Comparison of ENCODE assay signal across 1 cellular context in the genomic region with DNA sequence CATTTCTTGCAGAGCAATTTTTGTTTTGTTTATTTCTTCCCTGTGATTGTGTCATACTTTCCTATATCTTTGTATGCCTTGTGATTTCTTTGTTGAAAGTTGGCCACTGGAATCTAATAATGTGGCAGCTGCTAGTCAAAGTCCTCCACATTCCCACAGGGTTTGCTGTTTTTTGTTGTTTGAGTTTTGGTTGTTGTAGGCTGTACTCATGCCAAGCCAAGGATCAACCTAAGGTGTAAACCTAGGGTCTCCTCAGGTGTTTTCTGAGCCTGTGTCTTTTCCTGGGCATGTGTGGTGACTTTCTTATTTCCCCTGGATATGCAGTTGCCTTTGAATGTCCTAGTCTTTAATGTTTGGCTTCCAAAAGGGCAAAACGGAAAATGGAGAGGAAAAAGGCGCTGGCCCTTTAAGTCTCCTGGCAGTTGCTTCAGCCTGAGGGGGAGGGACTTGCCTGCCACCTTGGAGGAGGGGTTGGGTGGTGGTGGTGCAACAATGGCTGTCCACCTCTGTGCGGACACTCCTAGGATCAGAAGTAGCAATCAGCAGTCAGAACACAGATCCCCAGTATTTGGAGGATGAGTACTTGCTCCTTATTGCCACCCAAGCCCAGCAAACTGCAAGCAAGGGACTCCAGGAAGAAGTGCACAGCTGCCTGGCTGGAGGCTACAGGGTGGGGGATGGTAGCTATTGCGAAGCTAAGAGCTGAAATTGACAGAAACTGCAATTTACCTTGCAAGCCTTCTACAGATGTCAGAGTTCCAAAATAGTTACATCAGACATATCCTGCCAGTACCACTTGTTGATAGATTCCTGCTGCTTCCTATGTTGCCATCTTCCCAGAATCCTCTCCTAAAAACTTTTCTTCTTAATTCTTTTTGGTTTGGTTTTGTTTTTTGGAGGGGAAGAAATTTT.
TF ChIP-seq lines count a peak whose summit lies in the region.

No MANE protein-coding gene starts in this region.

TF ChIP-seq in WTC11, 78 proteins besides CTCF, POLR2A, EP300 and RAD21 (continued from another document):
- TF ChIP-seq, protein P1, sequence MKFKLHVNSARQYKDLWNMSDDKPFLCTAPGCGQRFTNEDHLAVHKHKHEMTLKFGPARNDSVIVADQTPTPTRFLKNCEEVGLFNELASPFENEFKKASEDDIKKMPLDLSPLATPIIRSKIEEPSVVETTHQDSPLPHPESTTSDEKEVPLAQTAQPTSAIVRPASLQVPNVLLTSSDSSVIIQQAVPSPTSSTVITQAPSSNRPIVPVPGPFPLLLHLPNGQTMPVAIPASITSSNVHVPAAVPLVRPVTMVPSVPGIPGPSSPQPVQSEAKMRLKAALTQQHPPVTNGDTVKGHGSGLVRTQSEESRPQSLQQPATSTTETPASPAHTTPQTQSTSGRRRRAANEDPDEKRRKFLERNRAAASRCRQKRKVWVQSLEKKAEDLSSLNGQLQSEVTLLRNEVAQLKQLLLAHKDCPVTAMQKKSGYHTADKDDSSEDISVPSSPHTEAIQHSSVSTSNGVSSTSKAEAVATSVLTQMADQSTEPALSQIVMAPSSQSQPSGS (CRISPR knock-in tag; IDR thresholded peaks at IDR 0.05; ENCODE audit: borderline replicate concordance, low read depth) = no peak
- TF ChIP-seq, protein P2, sequence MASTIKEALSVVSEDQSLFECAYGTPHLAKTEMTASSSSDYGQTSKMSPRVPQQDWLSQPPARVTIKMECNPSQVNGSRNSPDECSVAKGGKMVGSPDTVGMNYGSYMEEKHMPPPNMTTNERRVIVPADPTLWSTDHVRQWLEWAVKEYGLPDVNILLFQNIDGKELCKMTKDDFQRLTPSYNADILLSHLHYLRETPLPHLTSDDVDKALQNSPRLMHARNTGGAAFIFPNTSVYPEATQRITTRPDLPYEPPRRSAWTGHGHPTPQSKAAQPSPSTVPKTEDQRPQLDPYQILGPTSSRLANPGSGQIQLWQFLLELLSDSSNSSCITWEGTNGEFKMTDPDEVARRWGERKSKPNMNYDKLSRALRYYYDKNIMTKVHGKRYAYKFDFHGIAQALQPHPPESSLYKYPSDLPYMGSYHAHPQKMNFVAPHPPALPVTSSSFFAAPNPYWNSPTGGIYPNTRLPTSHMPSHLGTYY (CRISPR knock-in tag; IDR thresholded peaks at IDR 0.05) = no peak
